In the genomic region with DNA sequence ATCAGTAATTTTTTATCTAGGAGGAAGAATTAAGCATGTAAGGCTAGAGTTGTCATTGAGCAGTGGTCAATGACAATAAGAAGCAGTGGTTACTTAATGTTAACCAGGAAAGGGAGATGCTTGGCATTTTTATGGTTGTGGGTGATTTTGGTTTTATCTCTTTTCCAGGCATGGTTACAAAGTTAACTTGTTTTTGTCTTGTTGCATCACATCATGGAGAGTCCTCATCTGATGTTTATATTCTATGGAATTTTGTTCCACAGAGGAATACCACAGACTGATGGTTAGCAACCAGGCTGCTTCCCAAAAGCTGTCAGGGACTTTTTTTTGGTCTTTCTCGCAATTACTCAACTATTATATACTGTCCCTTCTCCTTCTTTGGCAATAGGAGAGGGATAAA, we compare ENCODE assay signal across 38 cellular contexts. TPM values are rescaled to one million over a fixed set of nuclear protein-coding genes. Genes with fewer than 3 reads are reported as not detected.
"Had no signal": no experiment of that assay in that cellular context is flagged by ENCODE, and none has a peak within 500 bp of the region (broad histone marks: within the 10 kb centered on the region; RNA-seq: fewer than 3 reads in every experiment).

No MANE protein-coding gene starts in this region.

- H3K4me3 Mint-ChIP-seq: activated CD4-positive, alpha-beta T cell treated with anti-CD3 and anti-CD28 coated beads, Interleukin-2, amount 10 ng/mL, durations not matched to agents 24 days and 14 days; activated CD8-positive, alpha-beta T cell treated with anti-CD3 and anti-CD28 coated beads for 36 hours; activated naive CD8-positive, alpha-beta T cell treated with anti-CD3 and anti-CD28 coated beads for 36 hours; activated T-cell treated with anti-CD3 and anti-CD28 coated beads, Interleukin-2, amount 50 U/mL, for 72 hours; activated T-helper 17 cell treated with anti-CD3 and anti-CD28 coated beads, Interleukin-2, amount 50 U/mL, for 72 hours; central memory CD8-positive, alpha-beta T cell had no signal

- H3K4me1 Mint-ChIP-seq: activated CD4-positive, alpha-beta T cell treated with anti-CD3 and anti-CD28 coated beads, Interleukin-2, amount 10 ng/mL, durations not matched to agents 24 days and 14 days; activated naive CD8-positive, alpha-beta T cell treated with anti-CD3 and anti-CD28 coated beads for 36 hours; activated T-helper 17 cell treated with anti-CD3 and anti-CD28 coated beads, Interleukin-2, amount 50 U/mL, for 72 hours; central memory CD8-positive, alpha-beta T cell had no signal

- H3K36me3 Mint-ChIP-seq: activated naive CD8-positive, alpha-beta T cell treated with anti-CD3 and anti-CD28 coated beads for 36 hours had no signal

- ATAC-seq: activated CD8-positive, alpha-beta T cell treated with anti-CD3 and anti-CD28 coated beads for 36 hours; activated T-cell treated with anti-CD3 and anti-CD28 coated beads, Interleukin-2, amount 50 U/mL, for 72 hours; activated T-helper 17 cell treated with anti-CD3 and anti-CD28 coated beads, Interleukin-2, amount 50 U/mL, for 72 hours; K562; PC-3; Right ventricle myocardium inferior; SK-N-SH treated with all-trans-retinoic acid at 6 μM for 48 hours had no signal

- FAIRE-seq: K562 had no signal

- H3K27ac Mint-ChIP-seq: activated CD4-positive, alpha-beta T cell treated with anti-CD3 and anti-CD28 coated beads, Interleukin-2, amount 10 ng/mL, durations not matched to agents 24 days and 14 days; activated CD8-positive, alpha-beta T cell treated with anti-CD3 and anti-CD28 coated beads for 36 hours; activated naive CD8-positive, alpha-beta T cell treated with anti-CD3 and anti-CD28 coated beads for 36 hours; activated T-cell treated with anti-CD3 and anti-CD28 coated beads, Interleukin-2, amount 50 U/mL, for 72 hours; activated T-helper 17 cell treated with anti-CD3 and anti-CD28 coated beads, Interleukin-2, amount 50 U/mL, for 72 hours had no signal

- H3K27me3 ChIP-seq: brain microvascular endothelial cell, cardiac muscle cell, MG63, Peyer's patch had no signal

- H3K9me3 Mint-ChIP-seq: activated CD4-positive, alpha-beta T cell treated with anti-CD3 and anti-CD28 coated beads, Interleukin-2, amount 10 ng/mL, durations not matched to agents 24 days and 14 days; activated CD8-positive, alpha-beta T cell treated with anti-CD3 and anti-CD28 coated beads for 36 hours; activated naive CD8-positive, alpha-beta T cell treated with anti-CD3 and anti-CD28 coated beads for 36 hours; activated T-cell treated with anti-CD3 and anti-CD28 coated beads, Interleukin-2, amount 50 U/mL, for 72 hours; central memory CD8-positive, alpha-beta T cell had no signal

- DNase-seq: activated CD4-positive, alpha-beta T cell treated with anti-CD3 and anti-CD28 coated beads for 1 hour; activated CD4-positive, alpha-beta T cell treated with anti-CD3 and anti-CD28 coated beads, Interleukin-2, amount 10 ng/mL, durations not matched to agents 24 days and 14 days; activated CD4-positive, alpha-beta T cell treated with anti-CD3 and anti-CD28 coated beads, Interleukin-2, amount 50 U/mL, for 4 hours; activated CD4-positive, CD25-positive, alpha-beta regulatory T cell; activated CD8-positive, alpha-beta T cell treated with anti-CD3 and anti-CD28 coated beads for 36 hours; activated effector memory CD4-positive, alpha-beta T cell treated with anti-CD3 and anti-CD28 coated beads, Interleukin-2, amount 50 U/mL, for 16 hours; activated naive CD4-positive, alpha-beta T cell; activated naive CD4-positive, alpha-beta T cell treated with anti-CD3 and anti-CD28 coated beads, Interleukin-2, amount 50 U/mL, for 16 hours; activated naive CD8-positive, alpha-beta T cell treated with anti-CD3 and anti-CD28 coated beads for 36 hours; activated T-cell treated with anti-CD3 and anti-CD28 coated beads, Interleukin-2, amount 50 U/mL, for 1 hour; activated T-cell treated with anti-CD3 and anti-CD28 coated beads, Interleukin-2, amount 50 U/mL, for 72 hours; amniotic stem cell; brain microvascular endothelial cell; MG63; NCI-H1048; NCI-H1105 treated with DMSO at 0.1 percent for 48 hours; NCI-H1436; NCI-H1694; NCI-H2029; NCI-H345; PC-3; Peyer's patch; SIG-M5; T-helper 1 cell; T-helper 2 cell; T1000; WERI-Rb-1 had no signal

- H3K4me1 ChIP-seq: Peyer's patch had no signal

- H3K9me3 ChIP-seq: MG63, Peyer's patch had no signal

- H3K4me3 ChIP-seq: cardiac muscle cell, K562, MG63, Peyer's patch had no signal

- H3K27ac ChIP-seq: brain microvascular endothelial cell, cardiac muscle cell, Peyer's patch, RWPE1, WERI-Rb-1 had no signal

- H3K36me3 ChIP-seq: brain microvascular endothelial cell, cardiac muscle cell, MG63, Peyer's patch, WERI-Rb-1 had no signal

- H3K27me3 Mint-ChIP-seq: activated CD4-positive, alpha-beta T cell treated with anti-CD3 and anti-CD28 coated beads, Interleukin-2, amount 10 ng/mL, durations not matched to agents 24 days and 14 days had no signal

RNA-seq across cellular contexts. Expression of a gene that starts 32.7 kb away (rescaled TPM):
- total RNA-seq: activated CD4-positive, alpha-beta T cell treated with anti-CD3 and anti-CD28 coated beads, Interleukin-2, amount 10 ng/mL, durations not matched to agents 24 days and 14 days; activated CD8-positive, alpha-beta memory T cell treated with anti-CD3 and anti-CD28 coated beads for 36 hours; activated CD8-positive, alpha-beta T cell treated with anti-CD3 and anti-CD28 coated beads for 36 hours; activated naive CD8-positive, alpha-beta T cell treated with anti-CD3 and anti-CD28 coated beads for 36 hours; activated T-cell treated with anti-CD3 and anti-CD28 coated beads, Interleukin-2, amount 50 U/mL, for 72 hours; activated T-helper 17 cell treated with anti-CD3 and anti-CD28 coated beads, Interleukin-2, amount 50 U/mL, for 72 hours; cardiac muscle cell; chondrocyte; K562; NCI-H460; PC-3; Peyer's patch; Right ventricle myocardium inferior; SK-MEL-5 had no signal
- polyA plus RNA-seq: cardiac muscle cell, K562 had no signal
